1 cellular context compared by ENCODE assay signal in the genomic region with DNA sequence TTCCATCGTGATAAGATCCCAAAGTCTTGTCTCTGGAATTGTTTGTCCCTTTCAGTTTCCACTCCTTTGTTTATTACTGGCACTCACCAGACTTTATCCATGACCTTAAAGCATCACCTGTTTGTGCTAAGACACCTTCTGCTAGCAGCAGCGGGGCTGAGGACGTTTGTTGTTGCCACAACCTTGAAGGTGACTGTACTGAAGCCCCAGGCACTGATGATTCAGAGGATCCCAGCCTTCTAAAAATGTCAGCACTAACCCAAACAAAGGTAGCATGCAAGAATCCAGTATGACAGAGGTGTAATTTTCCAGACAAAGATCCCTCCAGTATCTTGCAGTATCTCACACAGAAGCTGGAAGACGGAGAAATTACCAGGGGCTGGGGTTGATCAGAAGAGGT.
TF ChIP-seq lines count a peak whose summit lies in the region.

No MANE protein-coding gene starts in this region.

TF ChIP-seq in SK-N-SH, 30 proteins besides CTCF, POLR2A, EP300 and RAD21 (continued from another document):
- TF ChIP-seq TCF12 (IDR thresholded peaks at IDR 0.05) (no peak), SMC3 (IDR thresholded peaks at IDR 0.05; ENCODE audit: low read depth, low read length) (no peak), NRF1 (IDR thresholded peaks at IDR 0.05; ENCODE audit: low read depth, low read length) (no peak), POLR2AphosphoS5 (IDR thresholded peaks at IDR 0.05; ENCODE audit: low read depth, low read length) (no peak), TAF1 (IDR thresholded peaks at IDR 0.05; ENCODE audit: borderline replicate concordance, low read depth, low read length) (no peak), GATA2 (CRISPR knock-in tag; IDR thresholded peaks at IDR 0.05) (no peak), SIN3A (IDR thresholded peaks at IDR 0.05; ENCODE audit: borderline replicate concordance, low read depth, low read length) (no peak)
